In the genomic region with DNA sequence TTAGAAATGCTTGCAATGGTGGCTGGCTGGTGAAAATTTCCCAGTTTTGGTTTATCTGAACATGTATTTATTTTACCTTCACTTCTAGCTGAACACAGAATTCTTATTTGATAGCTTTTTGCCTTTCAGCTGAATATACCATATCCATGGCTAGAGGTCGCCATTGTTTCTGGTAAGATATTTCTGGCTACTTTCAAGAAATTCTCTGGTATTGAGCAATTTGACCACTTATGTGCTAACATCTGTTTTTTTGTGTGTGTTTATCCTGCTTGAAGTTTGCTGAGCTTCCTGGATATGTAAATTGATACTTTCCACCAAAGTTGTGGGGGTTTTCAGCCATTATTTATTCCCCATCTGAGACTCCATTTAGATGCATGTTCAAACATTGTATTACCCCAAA, we compare ENCODE assay signal across 8 cellular contexts.
DNase-seq lines count a peak whose midpoint lies in the region; ATAC-seq and TF ChIP-seq lines count a peak whose summit lies in the region.

No MANE protein-coding gene starts in this region.

- TF ChIP-seq POLR2A in transverse colon (IDR thresholded peaks at IDR 0.05) (no peak), tibial nerve (IDR thresholded peaks at IDR 0.05) (no peak)

- POLR2A ChIA-PET in CD4-positive, alpha-beta T cell (lab: Charles Lee): no interaction called here

- intact Hi-C loops in CD4-positive, alpha-beta T cell (cut with DNase I, micrococcal nuclease): loop anchor here in 1 of 2 experiments (5.0 kb wide), 1 partner anchor 77 kb away; a partner anchor contains a TSS
- intact Hi-C loops in transverse colon (cut with DNase I; ENCODE audit: low total_unique reads): no loop called here

- TF ChIP-seq EP300 in transverse colon (IDR thresholded peaks at IDR 0.05; ENCODE audit: low read depth) (no peak), tibial nerve (IDR thresholded peaks at IDR 0.05) (no peak)

- no peak overlapping the region for H3K27ac ChIP-seq in CD4-positive, alpha-beta T cell (ENCODE audit: low read depth, low read length)
- H3K27ac ChIP-seq in transverse colon (peak overlapping the region in 1 of 4 donors; percentile 0), tibial nerve (no peak overlapping the region)

- in situ Hi-C loops in transverse colon (cut with MboI; ENCODE audit: low pct_ligation_motif_present in 1 of 4, low pct_unique_long_range_greater_than_20kb in 1 of 4, low sequenced_read_pairs in 3 of 4): no loop called here

- ATAC-seq in CD4-positive, alpha-beta T cell (ENCODE audit: poor library complexity): no peak
- no peak for ATAC-seq in GM18519 (IDR thresholded peaks at IDR 0.05; ENCODE audit: low FRiP score, unreplicated experiment)

- no peaks in the 10 kb centered on the region for H3K9me3 Mint-ChIP-seq in CD4-positive, alpha-beta T cell

- H3K27ac Mint-ChIP-seq in CD4-positive, alpha-beta T cell: no peak overlapping the region

- H3K4me3 ChIP-seq in transverse colon: no peak overlapping the region
- H3K4me3 ChIP-seq in tibial nerve: no peak overlapping the region

- CTCF ChIA-PET in CD4-positive, alpha-beta T cell (lab: Charles Lee): interaction anchor here (0.6 to 2.2 kb wide), 2 partner anchors 10 to 989 kb away, joined by 3 to 6 read pairs; no protein-coding TSS in a partner anchor

- peaks cover 0 to 52% (median 17%) of the 10 kb centered on the region in 4 donors for H3K4me1 ChIP-seq in transverse colon
- H3K4me1 ChIP-seq in tibial nerve: peaks cover 0 to 25% (median 13%) of the 10 kb centered on the region in 4 donors

- no peak overlapping the region for H3K4me3 Mint-ChIP-seq in CD4-positive, alpha-beta T cell

- 74 to 78% methylated on average over 1 of the region's 1 CpG for WGBS in transverse colon (ENCODE audit: low coverage in 1 of 2), 2 donors
- WGBS in tibial nerve, 2 donors: 78 to 80% methylated on average over 1 of the region's 1 CpG

- DNase-seq in A172 (ENCODE audit: low spot score) (peak; percentile 10), NAMALWA (ENCODE audit: low spot score) (peak; percentile 40), epidermal melanocyte (ENCODE audit: insufficient read length, low spot score) (peak; percentile 43), transverse colon (no peak), tibial nerve (ENCODE audit: low spot score in 2 of 2) (no peak)
- no peak for DNase-seq in CD4-positive, alpha-beta T cell

- H3K4me1 Mint-ChIP-seq in CD4-positive, alpha-beta T cell (ENCODE audit: low read depth): peaks cover 81% of the 10 kb centered on the region

- no peaks in the 10 kb centered on the region for H3K27me3 ChIP-seq in CD4-positive, alpha-beta T cell (ENCODE audit: control insufficient read depth, insufficient read depth, low read length)
- no peaks in the 10 kb centered on the region for H3K27me3 ChIP-seq in transverse colon
- no peaks in the 10 kb centered on the region for H3K27me3 ChIP-seq in tibial nerve

- TF ChIP-seq CTCF in GM12872 (IDR thresholded peaks at IDR 0.05; ENCODE audit: insufficient read depth, low read depth, low read length) (peak; percentile 50), transverse colon (IDR thresholded peaks at IDR 0.05) (peak in 1 of 5 experiments; percentile 6), tibial nerve (IDR thresholded peaks at IDR 0.05) (peak in 1 of 5 experiments; percentile 9)
- no peak for TF ChIP-seq CTCF in CD4-positive, alpha-beta T cell (IDR thresholded peaks at IDR 0.05)

- H3K36me3 Mint-ChIP-seq in CD4-positive, alpha-beta T cell (ENCODE audit: low read depth): no peaks in the 10 kb centered on the region

- no peaks in the 10 kb centered on the region for H3K27me3 Mint-ChIP-seq in CD4-positive, alpha-beta T cell

- no peaks in the 10 kb centered on the region for H3K36me3 ChIP-seq in transverse colon
- no peaks in the 10 kb centered on the region for H3K36me3 ChIP-seq in tibial nerve

- H3K9me3 ChIP-seq in CD4-positive, alpha-beta T cell (ENCODE audit: control insufficient read depth, low read length): no peaks in the 10 kb centered on the region
- H3K9me3 ChIP-seq in transverse colon (no peaks in the 10 kb centered on the region), tibial nerve (no peaks in the 10 kb centered on the region)

Comparison
In these comparisons a context has a peak if more than half of its experiments do, and no peak if none do; other contexts are left out.
1. DNase-seq: peak in A172 (single experiment), NAMALWA (single experiment) and epidermal melanocyte (single experiment); none in CD4-positive, alpha-beta T cell (0 of 10), transverse colon (single experiment) and tibial nerve (0 of 2).